In the genomic region with DNA sequence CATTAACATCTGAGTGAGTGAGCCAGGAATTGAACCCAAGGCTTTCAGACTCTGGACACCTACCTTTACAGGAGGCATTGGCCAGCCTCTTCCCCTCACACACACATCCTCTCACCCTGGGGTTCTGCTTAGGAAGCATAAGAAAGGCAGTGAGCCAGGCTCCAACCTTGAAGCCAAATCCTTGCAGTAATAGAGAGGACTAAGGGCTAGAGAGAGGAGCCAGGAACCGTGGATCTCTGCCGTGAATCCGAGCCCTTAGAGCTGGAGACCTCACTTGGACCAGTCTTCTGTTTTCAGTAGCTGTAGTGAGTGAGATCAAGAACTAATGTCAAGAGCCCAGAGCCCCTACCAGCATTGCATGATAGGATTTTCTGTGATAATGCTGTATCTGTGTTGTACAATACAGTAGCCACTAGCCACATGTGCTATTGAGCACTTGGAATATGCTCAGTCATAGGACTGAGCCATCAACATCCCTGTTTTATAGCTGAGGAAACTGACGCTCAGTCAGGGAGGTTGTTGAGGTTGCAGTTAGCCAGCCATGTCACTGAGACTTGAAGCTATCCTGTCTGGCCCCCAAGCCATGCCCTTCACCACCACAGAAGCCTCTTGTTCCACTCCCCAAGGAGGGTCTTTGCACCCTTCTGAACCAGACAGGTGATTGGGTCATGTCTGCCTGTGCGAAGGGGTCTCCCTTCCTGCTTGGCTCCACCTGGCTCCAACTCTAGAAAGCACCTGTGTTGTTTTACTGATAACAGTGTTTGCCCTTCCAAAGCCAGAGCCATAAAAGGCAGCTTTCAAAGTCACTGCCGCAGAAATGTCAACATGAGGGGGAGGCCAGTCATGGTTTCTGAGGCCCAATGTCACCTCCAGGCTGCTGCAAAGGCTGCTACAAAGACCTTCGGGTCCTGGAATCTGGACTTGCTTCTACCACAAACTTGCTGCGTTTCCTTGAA, we compare ENCODE assay signal across 8 cellular contexts.
DNase-seq lines count a peak whose midpoint lies in the region; TF ChIP-seq lines count a peak whose summit lies in the region.

No MANE protein-coding gene starts in this region.

- TF ChIP-seq CTCF in dorsolateral prefrontal cortex (IDR thresholded peaks at IDR 0.05 in 54 of 56, conservative IDR thresholded peaks at IDR 0.05 in 2 of 56; ENCODE audit: low read depth in 1 of 56, partially characterized antibody in 56 of 56) (no peak), ovary (IDR thresholded peaks at IDR 0.05) (no peak)

- WGBS in ovary, 3 donors = 42 to 50% (median 43%) methylated on average over 8 of the region's 8 CpGs

- peak; percentile 99 for DNase-seq in DMS53 (lab: John Stamatoyannopoulos, UW)
- DNase-seq in NCI-H2196 (lab: John Stamatoyannopoulos, UW; ENCODE audit: unreplicated experiment) = peak; percentile 88
- no peak for DNase-seq in dorsolateral prefrontal cortex
- DNase-seq in ovary = peak in 3 of 5 donors; percentile 56 to 66 (median 58)
- no peak for DNase-seq in 8988T
- no peak for DNase-seq in NCI-H524 treated with DMSO at 0.1 percent for 48 hours (lab: John Stamatoyannopoulos, UW)
- DNase-seq in NCI-H1694 (lab: John Stamatoyannopoulos, UW) = no peak
- DNase-seq in HPDE6-E6E7 (ENCODE audit: extremely low spot score) = no peak

- H3K27ac ChIP-seq in dorsolateral prefrontal cortex (peak overlapping the region in 45 of 59 donors; percentile 3 to 91 (median 80)), ovary (no peak overlapping the region)

- H3K36me3 ChIP-seq in ovary = no peaks in the 10 kb centered on the region

- peaks cover 13% of the 10 kb centered on the region for H3K4me1 ChIP-seq in ovary (ENCODE audit: insufficient read depth)

- intact Hi-C loops in dorsolateral prefrontal cortex (cut with DNase I) (loop anchor here in 1 of 2 donors (10.0 kb wide), 1 partner anchor 410 kb away; a partner anchor contains a TSS), ovary (cut with DNase I) (loop anchor here in 1 of 4 donors (10.0 kb wide), 1 partner anchor 70 kb away; no protein-coding TSS in a partner anchor)

- no peaks in the 10 kb centered on the region for H3K27me3 ChIP-seq in dorsolateral prefrontal cortex
- H3K27me3 ChIP-seq in ovary = no peaks in the 10 kb centered on the region

- no peak overlapping the region for H3K4me3 ChIP-seq in dorsolateral prefrontal cortex
- H3K4me3 ChIP-seq in ovary = no peak overlapping the region

- no peak for TF ChIP-seq EP300 in ovary (IDR thresholded peaks at IDR 0.05)

- no peak for TF ChIP-seq POLR2A in ovary (IDR thresholded peaks at IDR 0.05)

- no peaks in the 10 kb centered on the region for H3K9me3 ChIP-seq in ovary

Comparison
In these comparisons a context has a peak if more than half of its experiments do, and no peak if none do; other contexts are left out.
1. DNase-seq: peak in DMS53 (single experiment), NCI-H2196 (single experiment) and ovary (3 of 5); none in dorsolateral prefrontal cortex (0 of 10), 8988T (single experiment), NCI-H524 treated with DMSO at 0.1 percent for 48 hours (single experiment), NCI-H1694 (single experiment) and HPDE6-E6E7 (single experiment).
2. H3K27ac ChIP-seq: peak in dorsolateral prefrontal cortex (45 of 59); none in ovary (0 of 2).